In the genomic region with DNA sequence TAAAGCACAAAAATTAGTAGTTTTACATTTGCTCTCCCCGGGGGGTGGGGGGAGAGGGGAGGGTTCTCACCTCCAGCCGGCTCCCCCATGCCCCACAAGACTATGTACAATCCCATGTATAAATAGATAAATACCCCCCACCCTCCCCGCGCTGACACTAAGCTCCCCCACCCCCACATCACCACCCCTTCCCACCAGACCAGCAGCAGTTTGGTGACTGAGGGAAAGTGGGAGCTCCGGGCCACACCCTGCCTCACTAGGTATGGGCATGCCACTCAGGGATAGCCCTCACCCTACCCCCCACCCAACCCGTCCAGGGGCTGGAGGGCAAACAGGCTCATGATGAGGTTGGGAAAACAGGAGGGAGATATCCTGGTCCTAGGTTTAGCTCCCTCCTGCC, we compare ENCODE assay signal across 23 cellular contexts. TPM values are rescaled to one million over a fixed set of nuclear protein-coding genes. Genes with fewer than 3 reads are reported as not detected.
DNase-seq lines count a peak whose midpoint lies in the region; ATAC-seq and TF ChIP-seq lines count a peak whose summit lies in the region.
"Had no signal": no experiment of that assay in that cellular context is flagged by ENCODE, and none has a peak within 500 bp of the region (broad histone marks: within the 10 kb centered on the region; RNA-seq: fewer than 3 reads in every experiment).

No MANE protein-coding gene starts in this region.

- H3K27ac Mint-ChIP-seq in CD8-positive, alpha-beta T cell: peak overlapping the region; percentile 77
- H3K27ac Mint-ChIP-seq in naive thymus-derived CD8-positive, alpha-beta T cell: peak overlapping the region in 9 of 10 donors; percentile 22 to 92 (median 77)

- H3K9me3 Mint-ChIP-seq in CD8-positive, alpha-beta T cell: no peaks in the 10 kb centered on the region
- no peaks in the 10 kb centered on the region for H3K9me3 Mint-ChIP-seq in naive thymus-derived CD8-positive, alpha-beta T cell
- H3K9me3 Mint-ChIP-seq: activated naive CD8-positive, alpha-beta T cell treated with anti-CD3 and anti-CD28 coated beads for 36 hours; type B pancreatic cell had no signal

- no peak for TF ChIP-seq POLR2A in adrenal gland (IDR thresholded peaks at IDR 0.05)

- peaks cover 31% of the 10 kb centered on the region for H3K4me1 Mint-ChIP-seq in CD8-positive, alpha-beta T cell (ENCODE audit: low read depth)
- H3K4me1 Mint-ChIP-seq in naive thymus-derived CD8-positive, alpha-beta T cell: peaks cover 24 to 37% (median 34%) of the 10 kb centered on the region in 4 donors

- POLR2A ChIA-PET in CD8-positive, alpha-beta T cell (lab: Charles Lee): interaction anchor here (1.0 to 1.2 kb wide), 3 partner anchors 23 to 50 kb away, joined by 3 to 5 read pairs (median 4); a partner anchor contains a TSS
- POLR2A ChIA-PET in naive thymus-derived CD8-positive, alpha-beta T cell (lab: Charles Lee): interaction anchor here (0.6 to 1.8 kb wide), 5 partner anchors 11 to 169 kb away, joined by 3 to 8 read pairs (median 5); a partner anchor contains a TSS

- no peaks in the 10 kb centered on the region for H3K27me3 Mint-ChIP-seq in CD8-positive, alpha-beta T cell (ENCODE audit: low read depth)
- H3K27me3 Mint-ChIP-seq in naive thymus-derived CD8-positive, alpha-beta T cell: no peaks in the 10 kb centered on the region
- H3K27me3 Mint-ChIP-seq: activated naive CD8-positive, alpha-beta T cell treated with anti-CD3 and anti-CD28 coated beads for 36 hours; type B pancreatic cell had no signal

- no peak for ATAC-seq in CD8-positive, alpha-beta T cell
- ATAC-seq in naive thymus-derived CD8-positive, alpha-beta T cell: no peak
- ATAC-seq in HG02678 (IDR thresholded peaks at IDR 0.05; ENCODE audit: unreplicated experiment) (no peak), HG03025 (IDR thresholded peaks at IDR 0.05; ENCODE audit: low FRiP score, unreplicated experiment) (no peak)
- ATAC-seq: esophagus mucosa; left ventricle myocardium superior; stimulated activated naive CD8-positive, alpha-beta T cell treated with anti-CD3 and anti-CD28 coated beads, Interleukin-15, Interleukin-2, amounts not matched to agents 100 U/mL and 50 U/mL, for 24 hours had no signal

- CTCF ChIA-PET in CD8-positive, alpha-beta T cell (lab: Charles Lee): interaction anchor here (0.6 to 3.3 kb wide), 11 partner anchors 20 to 215 kb away, joined by 3 to 14 read pairs (median 4); a partner anchor contains a TSS

- H3K4me3 Mint-ChIP-seq in CD8-positive, alpha-beta T cell: no peak overlapping the region
- H3K4me3 Mint-ChIP-seq in naive thymus-derived CD8-positive, alpha-beta T cell: no peak overlapping the region

- peaks cover 64% of the 10 kb centered on the region for H3K36me3 Mint-ChIP-seq in CD8-positive, alpha-beta T cell
- peaks cover 7 to 50% (median 8%) of the 10 kb centered on the region in 3 donors for H3K36me3 Mint-ChIP-seq in naive thymus-derived CD8-positive, alpha-beta T cell

- no peaks in the 10 kb centered on the region for H3K9me3 ChIP-seq in CD8-positive, alpha-beta T cell (ENCODE audit: low read length)
- H3K9me3 ChIP-seq in adrenal gland (replicated peaks in 1 of 3): no peaks in the 10 kb centered on the region
- H3K9me3 ChIP-seq: SJSA1 had no signal

- H3K4me1 ChIP-seq in CD8-positive, alpha-beta T cell (ENCODE audit: insufficient read depth, low read length): peaks cover 25% of the 10 kb centered on the region
- H3K4me1 ChIP-seq in adrenal gland (replicated peaks in 1 of 2): peaks cover 22 to 28% of the 10 kb centered on the region in 2 donors

- 82 to 89% (median 86%) methylated on average over 4 to 6 of the region's 6 CpGs for WGBS in adrenal gland, 4 donors

- no peak overlapping the region for H3K4me3 ChIP-seq in CD8-positive, alpha-beta T cell (ENCODE audit: low read depth, low read length)
- no peak overlapping the region for H3K4me3 ChIP-seq in adrenal gland
- H3K4me3 ChIP-seq: SJSA1 had no signal

- intact Hi-C loops in CD8-positive, alpha-beta T cell (cut with DNase I, micrococcal nuclease): no loop called here
- intact Hi-C loops in adrenal gland (cut with DNase I): loop anchor here in 1 of 2 donors (5.0 kb wide), 1 partner anchor 37 kb away; no protein-coding TSS in a partner anchor

- H3K27ac ChIP-seq in CD8-positive, alpha-beta T cell (ENCODE audit: low read depth, low read length): no peak overlapping the region
- peak overlapping the region in 1 of 5 donors; percentile 99 for H3K27ac ChIP-seq in adrenal gland
- H3K27ac ChIP-seq: KMS-11, SJSA1, WERI-Rb-1 had no signal

- TF ChIP-seq CTCF in CD8-positive, alpha-beta T cell (IDR thresholded peaks at IDR 0.05): no peak
- TF ChIP-seq CTCF in adrenal gland (IDR thresholded peaks at IDR 0.05): no peak

- peaks cover 22% of the 10 kb centered on the region for H3K36me3 ChIP-seq in CD8-positive, alpha-beta T cell (ENCODE audit: insufficient read depth, low read length)
- H3K36me3 ChIP-seq in adrenal gland (replicated peaks in 1 of 2): peaks cover 0 to 46% of the 10 kb centered on the region in 2 donors

- DNase-seq in DMS53 (lab: John Stamatoyannopoulos, UW) (peak; percentile 17), DMS53 treated with DMSO at 0.1 percent for 48 hours (lab: John Stamatoyannopoulos, UW; ENCODE audit: unreplicated experiment) (no peak), adrenal gland (peak in 4 of 7 donors; percentile 18 to 32 (median 22)), HUDEP-2 (lab: John Stamatoyannopoulos, UW; ENCODE audit: unreplicated experiment in 76 of 76) (no peak)
- DNase-seq in CD8-positive, alpha-beta T cell: no peak
- no peak for DNase-seq in naive thymus-derived CD8-positive, alpha-beta T cell
- DNase-seq: cerebellar nuclear complex; effector CD4-positive, alpha-beta T cell; foreskin melanocyte; hippocampal formation; left ventricle myocardium superior; NCI-H526 treated with DMSO at 0.1 percent for 48 hours had no signal

- no peaks in the 10 kb centered on the region for H3K27me3 ChIP-seq in CD8-positive, alpha-beta T cell (ENCODE audit: insufficient read depth, low read length)
- H3K27me3 ChIP-seq in adrenal gland: no peaks in the 10 kb centered on the region
- H3K27me3 ChIP-seq: SJSA1 had no signal

RNA-seq across cellular contexts. Expression of a gene that starts 1.9 kb away (rescaled TPM):
- 10 to 100 TPM; 30.2 to 34.3 TPM for total RNA-seq in CD8-positive, alpha-beta T cell
- total RNA-seq in adrenal gland: 10 to 100 TPM; 70.1 to 89.6 (median 82.3) TPM
- polyA plus RNA-seq in adrenal gland: 100 to 1,000 TPM in 1 of 3 donors, 10 to 100 TPM in 2; 60.1 to 141 (median 71.6) TPM
- 10 to 100 TPM; 47.5 to 49.5 TPM for total RNA-seq in naive thymus-derived CD8-positive, alpha-beta T cell
- polyA plus RNA-seq in naive thymus-derived CD8-positive, alpha-beta T cell: 10 to 100 TPM; 29.2 to 39.5 (median 33.0) TPM

RNA-seq across cellular contexts. Expression of a gene that starts 21.3 kb away (rescaled TPM):
- 1 to 10 TPM; 1.3 TPM for total RNA-seq in CD8-positive, alpha-beta T cell
- total RNA-seq in adrenal gland: under 1 TPM in 7 of 8 donors, not detected in 1; 0.08 to 0.71 (median 0.52) TPM
- under 1 TPM; 0.08 to 0.17 (median 0.15) TPM for polyA plus RNA-seq in adrenal gland
- under 1 TPM; 0.14 to 0.18 TPM for total RNA-seq in naive thymus-derived CD8-positive, alpha-beta T cell
- not detected for polyA plus RNA-seq in naive thymus-derived CD8-positive, alpha-beta T cell

RNA-seq across cellular contexts. Expression of a gene that starts 40.2 kb away (rescaled TPM):
- total RNA-seq in CD8-positive, alpha-beta T cell: 100 to 1,000 TPM; 112 to 127 TPM
- total RNA-seq in adrenal gland: 10 to 100 TPM; 37.3 to 80.9 (median 56.6) TPM
- polyA plus RNA-seq in adrenal gland: 100 to 1,000 TPM in 1 of 3 donors, 10 to 100 TPM in 2; 25.6 to 140 (median 31.4) TPM
- total RNA-seq in naive thymus-derived CD8-positive, alpha-beta T cell: 100 to 1,000 TPM; 130 to 134 TPM
- 10 to 100 TPM in 2 of 3 donors, 1 to 10 TPM in 1; 1.5 to 28.5 (median 10.5) TPM for polyA plus RNA-seq in naive thymus-derived CD8-positive, alpha-beta T cell

RNA-seq across cellular contexts. Expression of a gene that starts 42.3 kb away (rescaled TPM):
- total RNA-seq in CD8-positive, alpha-beta T cell: 1 to 10 TPM; 5.6 to 5.9 TPM
- not detected for total RNA-seq in adrenal gland
- not detected for polyA plus RNA-seq in adrenal gland
- total RNA-seq in naive thymus-derived CD8-positive, alpha-beta T cell: under 1 TPM; 0.33 to 0.52 TPM
- polyA plus RNA-seq in naive thymus-derived CD8-positive, alpha-beta T cell: 1 to 10 TPM in 1 of 3 donors, under 1 TPM in 2; 0.23 to 1.2 (median 0.49) TPM
- total RNA-seq: activated naive CD8-positive, alpha-beta T cell treated with anti-CD3 and anti-CD28 coated beads for 36 hours; esophagus mucosa; HT1080; left ventricle myocardium superior; SJSA1; T-helper 2 cell treated with Interferon-gamma antibody and Interleukin-4, amounts not matched to agents 100 ng/mL and 5 ng/mL, for 36 hours had no signal

RNA-seq across cellular contexts. Expression of a gene that starts 48.9 kb away (rescaled TPM):
- 10 to 100 TPM; 11.2 to 13.1 TPM for total RNA-seq in CD8-positive, alpha-beta T cell
- total RNA-seq in adrenal gland: under 1 TPM in 3 of 8 donors, not detected in 5; 0.15 to 0.40 (median 0.19) TPM
- polyA plus RNA-seq in adrenal gland: under 1 TPM in 2 of 3 donors, not detected in 1; 0.84 to 0.88 TPM
- 1 to 10 TPM; 3.0 to 3.3 TPM for total RNA-seq in naive thymus-derived CD8-positive, alpha-beta T cell
- polyA plus RNA-seq in naive thymus-derived CD8-positive, alpha-beta T cell: under 1 TPM in 1 of 3 donors, not detected in 2; 0.29 TPM

Comparison
In these comparisons a context has a peak if more than half of its experiments do, and no peak if none do; other contexts are left out.
1. DNase-seq: peak in DMS53 (single experiment) and adrenal gland (4 of 7); none in DMS53 treated with DMSO at 0.1 percent for 48 hours (single experiment), CD8-positive, alpha-beta T cell (0 of 7), naive thymus-derived CD8-positive, alpha-beta T cell (0 of 10) and HUDEP-2 (0 of 76).